13 cellular contexts compared by ENCODE assay signal in genomic region chr4:145782756-145783155, GRCh38.
DNase-seq lines count a peak whose midpoint lies in the region; TF ChIP-seq lines count a peak whose summit lies in the region.
"Had no signal": no experiment of that assay in that cellular context is flagged by ENCODE, and none has a peak within 500 bp of the region (broad histone marks: within the 10 kb centered on the region; RNA-seq: fewer than 3 reads in every experiment).

No MANE protein-coding gene starts in this region.

- intact Hi-C loops in dendritic cell treated with granulocyte-macrophage colony-stimulating factor and Interleukin-4, amounts not matched to agents 40 ng/mL and 50 ng/mL, for 4 days (cut with micrococcal nuclease): no loop called here

- H4K5ac ChIP-seq in H9 (ENCODE audit: insufficient read length, low read depth, low read length): no peak overlapping the region

- no peak overlapping the region for H3K9ac ChIP-seq in H9 (ENCODE audit: extremely low read depth, insufficient read length, low read length)
- H3K9ac ChIP-seq: GM23248 had no signal

- peaks cover 8% of the 10 kb centered on the region for H3K36me3 ChIP-seq in osteoblast (ENCODE audit: insufficient read depth, low read length)

- DNase-seq in activated naive CD4-positive, alpha-beta T cell treated with anti-CD3 and anti-CD28 coated beads, Interleukin-2, amount 10 ng/mL, durations not matched to agents 7 days and 5 days: no peak
- DNase-seq in H9 (no peak), osteoblast (ENCODE audit: insufficient read length, low spot score, missing footprints) (no peak), anterior cingulate cortex (lab: John Stamatoyannopoulos, UW) (no peak), DMS 273 (lab: John Stamatoyannopoulos, UW; ENCODE audit: unreplicated experiment) (no peak)
- DNase-seq: CD4-positive, alpha-beta memory T cell; DND-41; GM23248; NCI-H1417 treated with DMSO at 0.1 percent for 48 hours; NCI-H2029 treated with DMSO at 0.1 percent for 48 hours; NCI-H510A had no signal

- no peak overlapping the region for H3K18ac ChIP-seq in H9 (ENCODE audit: insufficient read length, low read depth, low read length)

- no peak overlapping the region for H2BK12ac ChIP-seq in H9 (ENCODE audit: insufficient read length, low read depth, low read length)

- H3K4me3 ChIP-seq in osteoblast (ENCODE audit: insufficient read depth, low read length): no peak overlapping the region
- H3K4me3 ChIP-seq: GM23248 had no signal

- H4K91ac ChIP-seq in H9 (ENCODE audit: insufficient read length, low read depth, low read length): no peak overlapping the region

- H3K27ac Mint-ChIP-seq in activated naive CD4-positive, alpha-beta T cell treated with anti-CD3 and anti-CD28 coated beads, Interleukin-2, amount 50 U/mL, for 24 hours: peak overlapping the region; percentile 10
- no peak overlapping the region for H3K27ac Mint-ChIP-seq in activated naive CD4-positive, alpha-beta T cell treated with anti-CD3 and anti-CD28 coated beads, Interleukin-2, amount 10 ng/mL, durations not matched to agents 7 days and 5 days
- H3K27ac Mint-ChIP-seq in H9: peak overlapping the region in 2 of 3 experiments; percentile 15 to 19; a peak in 3 of 7 replicates
- H3K27ac Mint-ChIP-seq in dendritic cell treated with granulocyte-macrophage colony-stimulating factor and Interleukin-4, amounts not matched to agents 40 ng/mL and 50 ng/mL, for 4 days: peak overlapping the region; percentile 51
- H3K27ac Mint-ChIP-seq: CD4-positive, alpha-beta memory T cell had no signal

- no peaks in the 10 kb centered on the region for H3K23me2 ChIP-seq in H9 (ENCODE audit: insufficient read length, low read depth, low read length, poor library complexity, severe bottlenecking)

- H3K4me1 ChIP-seq in H9 (ENCODE audit: insufficient read depth, low read length): no peaks in the 10 kb centered on the region; the same call in 1 of the 2 replicates
- H3K4me1 ChIP-seq in osteoblast (ENCODE audit: insufficient read depth, low read length): peaks cover 15% of the 10 kb centered on the region

- H2AK5ac ChIP-seq in H9 (ENCODE audit: insufficient read length, low read length): no peak overlapping the region

- no CpG with 5 or more reads among the region's 5 CpGs for WGBS in H9 (ENCODE audit: extremely low coverage, insufficient read length, low lambda C conversion rate)

- no peak overlapping the region for H2BK120ac ChIP-seq in H9 (ENCODE audit: low read depth, low read length, poor library complexity, severe bottlenecking)

- H3K4me2 ChIP-seq in H9 (ENCODE audit: insufficient read depth, insufficient read length, low read length) (no peak overlapping the region), osteoblast (ENCODE audit: insufficient read depth, low read length) (peak overlapping the region; percentile 25)

- H3K4me3 Mint-ChIP-seq in activated naive CD4-positive, alpha-beta T cell treated with anti-CD3 and anti-CD28 coated beads, Interleukin-2, amount 50 U/mL, for 24 hours: no peak overlapping the region
- H3K4me3 Mint-ChIP-seq in activated naive CD4-positive, alpha-beta T cell treated with anti-CD3 and anti-CD28 coated beads, Interleukin-2, amount 10 ng/mL, durations not matched to agents 7 days and 5 days: no peak overlapping the region
- no peak overlapping the region for H3K4me3 Mint-ChIP-seq in H9
- H3K4me3 Mint-ChIP-seq in dendritic cell treated with granulocyte-macrophage colony-stimulating factor and Interleukin-4, amounts not matched to agents 40 ng/mL and 50 ng/mL, for 4 days: no peak overlapping the region
- H3K4me3 Mint-ChIP-seq: CD4-positive, alpha-beta memory T cell had no signal

- no peak overlapping the region for H3K4ac ChIP-seq in H9 (ENCODE audit: low read depth, low read length)

- H2BK15ac ChIP-seq in H9 (ENCODE audit: low read depth, low read length): no peak overlapping the region

- H3K79me1 ChIP-seq in H9 (ENCODE audit: insufficient read depth, low read depth, low read length, poor library complexity, severe bottlenecking): no peaks in the 10 kb centered on the region

- no peak overlapping the region for H2BK20ac ChIP-seq in H9 (ENCODE audit: low read depth, low read length, poor library complexity, severe bottlenecking)

- H3K9me3 ChIP-seq in H9 (ENCODE audit: control insufficient read depth, low read depth, low read length): no peaks in the 10 kb centered on the region
- no peaks in the 10 kb centered on the region for H3K9me3 ChIP-seq in osteoblast (ENCODE audit: low read depth, low read length)

- H4K8ac ChIP-seq in H9 (replicated peaks; ENCODE audit: insufficient read length, low read depth, low read length): no peak overlapping the region

- no peak overlapping the region for H3K14ac ChIP-seq in H9 (ENCODE audit: insufficient read depth, low read length)

- no peak overlapping the region for H3K56ac ChIP-seq in H9 (ENCODE audit: insufficient read length, low read depth, low read length)

- H3K27me3 ChIP-seq in H9 (ENCODE audit: insufficient read depth, low read length) (no peaks in the 10 kb centered on the region), osteoblast (ENCODE audit: insufficient read depth, low read length) (no peaks in the 10 kb centered on the region)

- CTCF ChIA-PET in activated naive CD4-positive, alpha-beta T cell treated with anti-CD3 and anti-CD28 coated beads, Interleukin-2, amount 10 ng/mL, durations not matched to agents 7 days and 5 days (lab: Charles Lee): no interaction called here

- no peak overlapping the region for H2BK5ac ChIP-seq in H9 (ENCODE audit: insufficient read length, low read length)

- no peak overlapping the region for H2AFZ ChIP-seq in H9 (ENCODE audit: low read length)
- H2AFZ ChIP-seq in osteoblast (ENCODE audit: low read length): no peak overlapping the region
- H2AFZ ChIP-seq: GM23248 had no signal

- H4K20me1 ChIP-seq in H9 (ENCODE audit: control insufficient read depth, insufficient read depth, insufficient read length) (no peaks in the 10 kb centered on the region), osteoblast (ENCODE audit: insufficient read depth, low read length) (no peaks in the 10 kb centered on the region)

- H3K27me3 Mint-ChIP-seq in activated naive CD4-positive, alpha-beta T cell treated with anti-CD3 and anti-CD28 coated beads, Interleukin-2, amount 50 U/mL, for 24 hours: no peaks in the 10 kb centered on the region
- no peaks in the 10 kb centered on the region for H3K27me3 Mint-ChIP-seq in activated naive CD4-positive, alpha-beta T cell treated with anti-CD3 and anti-CD28 coated beads, Interleukin-2, amount 10 ng/mL, durations not matched to agents 7 days and 5 days
- H3K27me3 Mint-ChIP-seq in H9 (ENCODE audit: low read depth): no peaks in the 10 kb centered on the region
- no peaks in the 10 kb centered on the region for H3K27me3 Mint-ChIP-seq in dendritic cell treated with granulocyte-macrophage colony-stimulating factor and Interleukin-4, amounts not matched to agents 40 ng/mL and 50 ng/mL, for 4 days
- H3K27me3 Mint-ChIP-seq: CD4-positive, alpha-beta memory T cell had no signal

- H3K27ac ChIP-seq in H9 (ENCODE audit: insufficient read length, low read depth, low read length) (no peak overlapping the region), osteoblast (ENCODE audit: low read depth, low read length) (no peak overlapping the region)
- H3K27ac ChIP-seq: GM23248 had no signal

- no peak for TF ChIP-seq CTCF in H9 (conservative IDR thresholded peaks at IDR 0.05)
- no peak for TF ChIP-seq CTCF in osteoblast (IDR thresholded peaks at IDR 0.05; ENCODE audit: extremely low read depth, low read depth, low read length)

- no peaks in the 10 kb centered on the region for H3K4me1 Mint-ChIP-seq in activated naive CD4-positive, alpha-beta T cell treated with anti-CD3 and anti-CD28 coated beads, Interleukin-2, amount 50 U/mL, for 24 hours
- H3K4me1 Mint-ChIP-seq in activated naive CD4-positive, alpha-beta T cell treated with anti-CD3 and anti-CD28 coated beads, Interleukin-2, amount 10 ng/mL, durations not matched to agents 7 days and 5 days: peaks cover 2% of the 10 kb centered on the region
- H3K4me1 Mint-ChIP-seq in H9: peaks cover 10 to 20% of the 10 kb centered on the region in 2 experiments
- H3K4me1 Mint-ChIP-seq in dendritic cell treated with granulocyte-macrophage colony-stimulating factor and Interleukin-4, amounts not matched to agents 40 ng/mL and 50 ng/mL, for 4 days (ENCODE audit: low read depth): peaks cover 58% of the 10 kb centered on the region
- H3K4me1 Mint-ChIP-seq: CD4-positive, alpha-beta memory T cell had no signal

- H3K9me3 Mint-ChIP-seq in activated naive CD4-positive, alpha-beta T cell treated with anti-CD3 and anti-CD28 coated beads, Interleukin-2, amount 50 U/mL, for 24 hours: peaks cover 5% of the 10 kb centered on the region
- peaks cover 7% of the 10 kb centered on the region for H3K9me3 Mint-ChIP-seq in activated naive CD4-positive, alpha-beta T cell treated with anti-CD3 and anti-CD28 coated beads, Interleukin-2, amount 10 ng/mL, durations not matched to agents 7 days and 5 days
- H3K9me3 Mint-ChIP-seq in H9: no peaks in the 10 kb centered on the region
- peaks cover 17% of the 10 kb centered on the region for H3K9me3 Mint-ChIP-seq in dendritic cell treated with granulocyte-macrophage colony-stimulating factor and Interleukin-4, amounts not matched to agents 40 ng/mL and 50 ng/mL, for 4 days

- no peak overlapping the region for H3K23ac ChIP-seq in H9 (ENCODE audit: insufficient read length, low read depth, low read length)

- no peak overlapping the region for H3T11ph ChIP-seq in H9 (ENCODE audit: low read length)

- peaks cover 37% of the 10 kb centered on the region for H3K36me3 Mint-ChIP-seq in activated naive CD4-positive, alpha-beta T cell treated with anti-CD3 and anti-CD28 coated beads, Interleukin-2, amount 50 U/mL, for 24 hours
- peaks cover 17% of the 10 kb centered on the region for H3K36me3 Mint-ChIP-seq in activated naive CD4-positive, alpha-beta T cell treated with anti-CD3 and anti-CD28 coated beads, Interleukin-2, amount 10 ng/mL, durations not matched to agents 7 days and 5 days
- peaks cover 36 to 62% (median 42%) of the 10 kb centered on the region in 3 experiments for H3K36me3 Mint-ChIP-seq in H9 (ENCODE audit: insufficient read depth in 1 of 3, low read depth in 3 of 3)
- H3K36me3 Mint-ChIP-seq in dendritic cell treated with granulocyte-macrophage colony-stimulating factor and Interleukin-4, amounts not matched to agents 40 ng/mL and 50 ng/mL, for 4 days (ENCODE audit: low read depth): peaks cover 6% of the 10 kb centered on the region

- H3K79me2 ChIP-seq in H9 (ENCODE audit: insufficient read depth, low read length): no peaks in the 10 kb centered on the region
- H3K79me2 ChIP-seq in osteoblast (ENCODE audit: insufficient read depth, low read length): no peaks in the 10 kb centered on the region
